ENCODE assay signal across 8 cellular contexts in genomic region chr19:1507192-1507660, GRCh38. TPM values are rescaled to one million over a fixed set of nuclear protein-coding genes. Genes with fewer than 3 reads are reported as not detected.
DNase-seq lines count a peak whose midpoint lies in the region; ATAC-seq and TF ChIP-seq lines count a peak whose summit lies in the region.
"Had no signal": no experiment of that assay in that cellular context is flagged by ENCODE, and none has a peak within 500 bp of the region (broad histone marks: within the 10 kb centered on the region; RNA-seq: fewer than 3 reads in every experiment).

No MANE protein-coding gene starts in this region.

- peak overlapping the region; percentile 91 for H3K4me3 Mint-ChIP-seq in activated naive CD4-positive, alpha-beta T cell treated with anti-CD3 and anti-CD28 coated beads, Interleukin-2, amount 50 U/mL, for 24 hours

- no peak for ATAC-seq in GM18858 (IDR thresholded peaks at IDR 0.05; ENCODE audit: unreplicated experiment)

- H2AFZ ChIP-seq in hepatocyte = no peak overlapping the region

- TF ChIP-seq CTCF in hepatocyte (IDR thresholded peaks at IDR 0.05; ENCODE audit: poor library complexity) (no peak), tibial nerve (IDR thresholded peaks at IDR 0.05) (no peak)

- no peak for TF ChIP-seq POLR2A in tibial nerve (IDR thresholded peaks at IDR 0.05)

- H3K9me3 Mint-ChIP-seq in activated naive CD4-positive, alpha-beta T cell treated with anti-CD3 and anti-CD28 coated beads, Interleukin-2, amount 50 U/mL, for 24 hours = no peaks in the 10 kb centered on the region
- H3K9me3 Mint-ChIP-seq: T-helper 1 cell treated with Interleukin-12 subunit alpha and Interleukin-12 subunit beta and Interleukin-4 antibody, amounts not matched to agents 30 μg/mL and 1 μg/mL, for 36 hours had no signal

- H4K20me1 ChIP-seq in hepatocyte (ENCODE audit: insufficient read depth, poor library complexity, severe bottlenecking) = no peaks in the 10 kb centered on the region

- H3K4me2 ChIP-seq in hepatocyte = peak overlapping the region; percentile 69

- H3K27ac Mint-ChIP-seq in activated naive CD4-positive, alpha-beta T cell treated with anti-CD3 and anti-CD28 coated beads, Interleukin-2, amount 50 U/mL, for 24 hours = no peak overlapping the region

- no peak for TF ChIP-seq EP300 in tibial nerve (IDR thresholded peaks at IDR 0.05)

- H3K27me3 ChIP-seq in hepatocyte (no peaks in the 10 kb centered on the region), tibial nerve (peaks cover 0 to 46% of the 10 kb centered on the region in 2 donors)

- H3K4me3 ChIP-seq in hepatocyte (no peak overlapping the region), tibial nerve (peak overlapping the region in 2 of 4 donors; percentile 42 to 52)

- no peaks in the 10 kb centered on the region for H3K36me3 ChIP-seq in hepatocyte (replicated peaks; ENCODE audit: insufficient read depth, low read depth)
- peaks cover 0 to 7% (median 0%) of the 10 kb centered on the region in 3 donors for H3K36me3 ChIP-seq in tibial nerve

- peaks cover 23% of the 10 kb centered on the region for H3K4me1 Mint-ChIP-seq in activated naive CD4-positive, alpha-beta T cell treated with anti-CD3 and anti-CD28 coated beads, Interleukin-2, amount 50 U/mL, for 24 hours

- peak overlapping the region; percentile 76 for H3K27ac ChIP-seq in hepatocyte
- peak overlapping the region; percentile 45 to 93 (median 88) for H3K27ac ChIP-seq in tibial nerve

- WGBS in hepatocyte (ENCODE audit: low lambda C conversion rate, missing lambda C conversion rate) = 78% methylated on average over 21 of the region's 23 CpGs
- 50 to 59% methylated on average over 12 to 23 of the region's 23 CpGs for WGBS in tibial nerve, 2 donors

- no peaks in the 10 kb centered on the region for H3K9me2 ChIP-seq in hepatocyte (replicated peaks; ENCODE audit: insufficient read depth)

- H3K9me3 ChIP-seq in hepatocyte (ENCODE audit: low read depth) (no peaks in the 10 kb centered on the region), tibial nerve (peaks cover 0 to 6% (median 0%) of the 10 kb centered on the region in 4 donors)

- DNase-seq in activated naive CD4-positive, alpha-beta T cell treated with Interleukin-2 at 50 U/mL for 16 hours = no peak
- DNase-seq in hepatocyte (ENCODE audit: low spot score) = no peak
- DNase-seq in tibial nerve (ENCODE audit: low spot score in 2 of 2) = no peak
- no peak for DNase-seq in activated CD4-positive, CD25-positive, alpha-beta regulatory T cell treated with anti-CD3 and anti-CD28 coated beads, Interleukin-2, amount 50 U/mL, for 72 hours

- H3K79me2 ChIP-seq in hepatocyte = peaks cover 8% of the 10 kb centered on the region

- H3K36me3 Mint-ChIP-seq in activated naive CD4-positive, alpha-beta T cell treated with anti-CD3 and anti-CD28 coated beads, Interleukin-2, amount 50 U/mL, for 24 hours = no peaks in the 10 kb centered on the region
- H3K36me3 Mint-ChIP-seq: activated naive CD8-positive, alpha-beta T cell had no signal

- no peaks in the 10 kb centered on the region for H3K27me3 Mint-ChIP-seq in activated naive CD4-positive, alpha-beta T cell treated with anti-CD3 and anti-CD28 coated beads, Interleukin-2, amount 50 U/mL, for 24 hours

- H3K4me1 ChIP-seq in hepatocyte (ENCODE audit: insufficient read depth) = peaks cover 32% of the 10 kb centered on the region
- peaks cover 0 to 64% (median 21%) of the 10 kb centered on the region in 4 donors for H3K4me1 ChIP-seq in tibial nerve

RNA-seq across cellular contexts. Expression of gene ADAMTSL5, which starts 5.6 kb away (rescaled TPM):
- total RNA-seq in hepatocyte (8.3 and 11.2 TPM in 2 replicates), tibial nerve (10 to 100 TPM; 17.4 to 54.8 (median 42.6) TPM)
- polyA plus RNA-seq in hepatocyte = 33.6 and 45.5 TPM in 2 replicates

RNA-seq across cellular contexts. Expression of gene REEP6, which starts 16.2 kb away (rescaled TPM):
- total RNA-seq in hepatocyte (80.8 and 88.9 TPM in 2 replicates), tibial nerve (1 to 10 TPM; 1.2 to 4.6 (median 2.9) TPM)
- 179 and 218 TPM in 2 replicates for polyA plus RNA-seq in hepatocyte

RNA-seq across cellular contexts. Expression of gene PLK5, which starts 16.7 kb away (rescaled TPM):
- total RNA-seq in hepatocyte (not detected in 2 replicates), tibial nerve (1 to 10 TPM in 2 of 4 donors, under 1 TPM in 2; 0.21 to 6.3 (median 1.1) TPM)
- 0.12 and 0.53 TPM in 2 replicates for polyA plus RNA-seq in hepatocyte

RNA-seq across cellular contexts. Expression of gene PCSK4, which starts 17.1 kb away (rescaled TPM):
- total RNA-seq in hepatocyte (2.8 and 7.7 TPM in 2 replicates), tibial nerve (1 to 10 TPM; 1.3 to 4.9 (median 2.2) TPM)
- polyA plus RNA-seq in hepatocyte = 9.6 and 16.2 TPM in 2 replicates

RNA-seq across cellular contexts. Expression of gene C19orf25, which starts 28.2 kb away (rescaled TPM):
- total RNA-seq in hepatocyte (36.3 and 36.4 TPM in 2 replicates), tibial nerve (10 to 100 TPM; 22.4 to 47.4 (median 33.8) TPM)
- polyA plus RNA-seq in hepatocyte = 43.6 and 65.0 TPM in 2 replicates

Comparison
In these comparisons a context has a peak if more than half of its experiments do, and no peak if none do; other contexts are left out.
1. RNA of gene REEP6, which starts 16.2 kb away (total RNA-seq): 80.8 to 88.9 TPM in hepatocyte; 1.2 to 4.6 TPM in tibial nerve; every median in the first group is over 10 times any median in the second.